In genomic region chr1:223023863-223024262, GRCh38 we compare ENCODE assay signal across 11 cellular contexts.
"Had no signal": no experiment of that assay in that cellular context is flagged by ENCODE, and none has a peak within 500 bp of the region (broad histone marks: within the 10 kb centered on the region; RNA-seq: fewer than 3 reads in every experiment).

No MANE protein-coding gene starts in this region.

- H3K36me3 Mint-ChIP-seq: activated naive CD4-positive, alpha-beta T cell treated with anti-CD3 and anti-CD28 coated beads, Interleukin-2, amount 50 U/mL, for 24 hours; brain; naive thymus-derived CD8-positive, alpha-beta T cell had no signal

- ATAC-seq: naive thymus-derived CD8-positive, alpha-beta T cell; stimulated activated naive CD8-positive, alpha-beta T cell treated with anti-CD3 and anti-CD28 coated beads, Interleukin-15, amount 100 ng/mL, for 72 hours had no signal

- H3K4me1 Mint-ChIP-seq: activated naive CD4-positive, alpha-beta T cell treated with anti-CD3 and anti-CD28 coated beads, Interleukin-2, amount 50 U/mL, for 24 hours; stimulated activated naive CD8-positive, alpha-beta T cell treated with anti-CD3 and anti-CD28 coated beads, Interleukin-15, amount 100 ng/mL, for 72 hours had no signal

- H3K27me3 Mint-ChIP-seq: activated naive CD4-positive, alpha-beta T cell treated with anti-CD3 and anti-CD28 coated beads, Interleukin-2, amount 50 U/mL, for 24 hours; stimulated activated naive CD8-positive, alpha-beta T cell treated with anti-CD3 and anti-CD28 coated beads, Interleukin-15, amount 100 ng/mL, for 72 hours had no signal

- H3K4me1 ChIP-seq: testis had no signal

- H3K4me3 Mint-ChIP-seq: activated naive CD4-positive, alpha-beta T cell treated with anti-CD3 and anti-CD28 coated beads, Interleukin-2, amount 50 U/mL, for 24 hours; brain; naive thymus-derived CD8-positive, alpha-beta T cell; stimulated activated naive CD8-positive, alpha-beta T cell treated with anti-CD3 and anti-CD28 coated beads, Interleukin-15, amount 100 ng/mL, for 72 hours had no signal

- H3K9me3 ChIP-seq: esophagus muscularis mucosa, testis had no signal

- H3K4me3 ChIP-seq: esophagus muscularis mucosa, lower lobe of right lung, testis had no signal

- H3K27me3 ChIP-seq: esophagus muscularis mucosa, testis had no signal

- DNase-seq: activated CD4-positive, alpha-beta T cell treated with anti-CD3 and anti-CD28 coated beads, Interleukin-2, amount 50 U/mL, for 1 hour; kidney glomerular epithelial cell; lower lobe of right lung; naive thymus-derived CD8-positive, alpha-beta T cell; occipital lobe; stimulated activated CD4-positive, alpha-beta T cell treated with anti-CD3 and anti-CD28 coated beads, Interleukin-4, amount 100 ng/mL, for 4 hours; stimulated activated naive CD8-positive, alpha-beta T cell treated with anti-CD3 and anti-CD28 coated beads, Interleukin-15, amount 100 ng/mL, for 72 hours; testis had no signal

- H3K36me3 ChIP-seq: esophagus muscularis mucosa, lower lobe of right lung had no signal

- H3K27ac Mint-ChIP-seq: activated naive CD4-positive, alpha-beta T cell treated with anti-CD3 and anti-CD28 coated beads, Interleukin-2, amount 50 U/mL, for 24 hours; naive thymus-derived CD8-positive, alpha-beta T cell had no signal

- H3K9me3 Mint-ChIP-seq: stimulated activated naive CD8-positive, alpha-beta T cell treated with anti-CD3 and anti-CD28 coated beads, Interleukin-15, amount 100 ng/mL, for 72 hours had no signal

- H3K27ac ChIP-seq: testis had no signal
